Comparison of ENCODE assay signal across 10 cellular contexts in genomic region chr9:68896495-68896894, GRCh38.
DNase-seq lines count a peak whose midpoint lies in the region; ATAC-seq lines count a peak whose summit lies in the region.
"Had no signal": no experiment of that assay in that cellular context is flagged by ENCODE, and none has a peak within 500 bp of the region (broad histone marks: within the 10 kb centered on the region; RNA-seq: fewer than 3 reads in every experiment).

No MANE protein-coding gene starts in this region.

- H3K4me3 Mint-ChIP-seq in activated CD8-positive, alpha-beta T cell treated with anti-CD3 and anti-CD28 coated beads, Interleukin-2, amount 10 ng/mL, durations not matched to agents 7 days and 5 days, result peak overlapping the region; percentile 53
- peak overlapping the region; percentile 31 to 80 (median 71) for H3K4me3 Mint-ChIP-seq in naive thymus-derived CD8-positive, alpha-beta T cell

- H3K27me3 ChIP-seq in effector memory CD4-positive, alpha-beta T cell (replicated peaks; ENCODE audit: control insufficient read depth, insufficient read depth, low read length, poor library complexity, severe bottlenecking), result no peaks in the 10 kb centered on the region

- H3K4me1 ChIP-seq in effector memory CD4-positive, alpha-beta T cell (ENCODE audit: control insufficient read depth, insufficient read depth, low read length, poor library complexity, severe bottlenecking), result peaks cover 10% of the 10 kb centered on the region

- peak overlapping the region; percentile 82 for H3K27ac Mint-ChIP-seq in activated CD8-positive, alpha-beta T cell treated with anti-CD3 and anti-CD28 coated beads, Interleukin-2, amount 10 ng/mL, durations not matched to agents 7 days and 5 days
- H3K27ac Mint-ChIP-seq in naive thymus-derived CD8-positive, alpha-beta T cell, result peak overlapping the region; percentile 36 to 92 (median 86)

- peaks cover 4% of the 10 kb centered on the region for H3K27me3 Mint-ChIP-seq in activated CD8-positive, alpha-beta T cell treated with anti-CD3 and anti-CD28 coated beads, Interleukin-2, amount 10 ng/mL, durations not matched to agents 7 days and 5 days (ENCODE audit: low read depth)
- no peaks in the 10 kb centered on the region for H3K27me3 Mint-ChIP-seq in naive thymus-derived CD8-positive, alpha-beta T cell

- H3K9me3 Mint-ChIP-seq in activated CD8-positive, alpha-beta T cell treated with anti-CD3 and anti-CD28 coated beads, Interleukin-2, amount 10 ng/mL, durations not matched to agents 7 days and 5 days (ENCODE audit: insufficient read depth), result no peaks in the 10 kb centered on the region
- H3K9me3 Mint-ChIP-seq in naive thymus-derived CD8-positive, alpha-beta T cell, result no peaks in the 10 kb centered on the region

- no peaks in the 10 kb centered on the region for H3K36me3 ChIP-seq in effector memory CD4-positive, alpha-beta T cell (ENCODE audit: control insufficient read depth, insufficient read depth, low read length)

- CTCF ChIA-PET in activated CD8-positive, alpha-beta T cell treated with anti-CD3 and anti-CD28 coated beads, Interleukin-2, amount 10 ng/mL, durations not matched to agents 7 days and 5 days (lab: Charles Lee), result interaction anchor here (1.0 to 1.2 kb wide), 2 partner anchors 10 to 103 kb away, joined by 3 to 4 read pairs; no protein-coding TSS in a partner anchor

- peak overlapping the region; percentile 20; the same call in 1 of the 2 replicates for H3K4me3 ChIP-seq in GM08714 (ENCODE audit: low read length)
- H3K4me3 ChIP-seq in effector memory CD4-positive, alpha-beta T cell (ENCODE audit: insufficient read depth, low read depth, low read length, poor library complexity, severe bottlenecking), result no peak overlapping the region

- no peaks in the 10 kb centered on the region for H3K36me3 Mint-ChIP-seq in activated CD8-positive, alpha-beta T cell treated with anti-CD3 and anti-CD28 coated beads, Interleukin-2, amount 10 ng/mL, durations not matched to agents 7 days and 5 days (ENCODE audit: low read depth)
- no peaks in the 10 kb centered on the region for H3K36me3 Mint-ChIP-seq in naive thymus-derived CD8-positive, alpha-beta T cell

- H3K9me3 ChIP-seq in effector memory CD4-positive, alpha-beta T cell (ENCODE audit: control insufficient read depth, low read length), result no peaks in the 10 kb centered on the region

- peaks cover 25% of the 10 kb centered on the region for H3K4me1 Mint-ChIP-seq in activated CD8-positive, alpha-beta T cell treated with anti-CD3 and anti-CD28 coated beads, Interleukin-2, amount 10 ng/mL, durations not matched to agents 7 days and 5 days (ENCODE audit: low read depth)
- peaks cover 28 to 48% (median 46%) of the 10 kb centered on the region in 4 donors for H3K4me1 Mint-ChIP-seq in naive thymus-derived CD8-positive, alpha-beta T cell

- H3K27ac ChIP-seq in effector memory CD4-positive, alpha-beta T cell (ENCODE audit: insufficient read depth, low read length, poor library complexity, severe bottlenecking), result no peak overlapping the region

- no peak for DNase-seq in activated CD8-positive, alpha-beta T cell treated with anti-CD3 and anti-CD28 coated beads, Interleukin-2, amount 10 ng/mL, durations not matched to agents 7 days and 5 days
- no peak for DNase-seq in naive thymus-derived CD8-positive, alpha-beta T cell
- no peak for DNase-seq in Kasumi-1 (lab: John Stamatoyannopoulos, UW)
- DNase-seq in effector memory CD4-positive, alpha-beta T cell, result no peak
- no peak for DNase-seq in medulla oblongata (ENCODE audit: extremely low spot score)
- DNase-seq: amygdala, NCI-H69 had no signal

- POLR2A ChIA-PET in activated CD8-positive, alpha-beta T cell treated with anti-CD3 and anti-CD28 coated beads, Interleukin-2, amount 10 ng/mL, durations not matched to agents 7 days and 5 days (lab: Charles Lee), result no interaction called here
- POLR2A ChIA-PET in naive thymus-derived CD8-positive, alpha-beta T cell (lab: Charles Lee), result no interaction called here

- peak; percentile 4 for ATAC-seq in GM21576 (IDR thresholded peaks at IDR 0.05; ENCODE audit: unreplicated experiment)
- peak; percentile 15 for ATAC-seq in activated CD8-positive, alpha-beta T cell treated with anti-CD3 and anti-CD28 coated beads, Interleukin-2, amount 10 ng/mL, durations not matched to agents 7 days and 5 days
- ATAC-seq in naive thymus-derived CD8-positive, alpha-beta T cell, result peak in 1 of 2 donors; percentile 12
- ATAC-seq in HG03565 (IDR thresholded peaks at IDR 0.05; ENCODE audit: unreplicated experiment), result no peak
